8 cellular contexts compared by ENCODE assay signal in genomic region chr12:110531741-110532333, GRCh38. TPM values are rescaled to one million over a fixed set of nuclear protein-coding genes. Genes with fewer than 3 reads are reported as not detected.
DNase-seq lines count a peak whose midpoint lies in the region; ATAC-seq and TF ChIP-seq lines count a peak whose summit lies in the region.

No MANE protein-coding gene starts in this region.

- H3K9me3 ChIP-seq in adipocyte (ENCODE audit: control insufficient read depth, low read length) (no peaks in the 10 kb centered on the region), PC-9 (ENCODE audit: insufficient read depth, low read depth) (no peaks in the 10 kb centered on the region)

- H3F3A ChIP-seq in PC-9 (ENCODE audit: insufficient read depth, low read depth), result peaks cover 26% of the 10 kb centered on the region

- POLR2A ChIA-PET in PC-9 (lab: Charles Lee; ENCODE audit: unreplicated experiment), result interaction anchor here (0.6 kb wide), 2 partner anchors 50 to 427 kb away, joined by 3 read pairs; no protein-coding TSS in a partner anchor

- CTCF ChIA-PET in PC-9 (lab: Charles Lee), result no interaction called here

- intact Hi-C loops in left ventricle myocardium superior (cut with micrococcal nuclease) (no loop called here), PC-9 (cut with micrococcal nuclease; ENCODE audit: unreplicated experiment) (no loop called here)

- H3K9me2 ChIP-seq in PC-9 (ENCODE audit: insufficient read depth), result no peaks in the 10 kb centered on the region

- peaks cover 0 to 50% of the 10 kb centered on the region in 2 donors for H3K36me3 Mint-ChIP-seq in activated naive CD4-positive, alpha-beta T cell treated with anti-CD3 and anti-CD28 coated beads, Interleukin-2, amount 50 U/mL, for 72 hours

- no TSS peak for BruUV-seq in PC-9 (replicated peaks; lab: Mats Ljungman, UMichigan)

- H3K27me3 ChIP-seq in adipocyte (replicated peaks; ENCODE audit: control insufficient read depth, insufficient read depth, low read length) (no peaks in the 10 kb centered on the region), rectal smooth muscle tissue (ENCODE audit: control insufficient read depth, insufficient read depth, low read length) (no peaks in the 10 kb centered on the region), PC-9 (ENCODE audit: insufficient read depth, low read depth) (no peaks in the 10 kb centered on the region)

- H3K4me3 ChIP-seq in adipocyte (ENCODE audit: low read length) (no peak overlapping the region), rectal smooth muscle tissue (ENCODE audit: low read length) (peak overlapping the region; percentile 28), PC-9 (no peak overlapping the region)

- no peaks in the 10 kb centered on the region for H3K9me3 Mint-ChIP-seq in activated naive CD4-positive, alpha-beta T cell treated with anti-CD3 and anti-CD28 coated beads, Interleukin-2, amount 50 U/mL, for 72 hours

- no peaks in the 10 kb centered on the region for H4K20me1 ChIP-seq in PC-9 (ENCODE audit: insufficient read depth)

- peak overlapping the region; percentile 38 for H3K27ac ChIP-seq in rectal smooth muscle tissue (ENCODE audit: low read depth, low read length)
- H3K27ac ChIP-seq in PC-9, result no peak overlapping the region

- H3K27ac Mint-ChIP-seq in activated naive CD4-positive, alpha-beta T cell treated with anti-CD3 and anti-CD28 coated beads, Interleukin-2, amount 50 U/mL, for 72 hours, result peak overlapping the region in 1 of 2 donors; percentile 52

- ATAC-seq in activated naive CD4-positive, alpha-beta T cell treated with anti-CD3 and anti-CD28 coated beads, Interleukin-2, amount 50 U/mL, for 72 hours, result peak; percentile 83 to 86
- ATAC-seq in HG03039 (IDR thresholded peaks at IDR 0.05; ENCODE audit: unreplicated experiment) (peak; percentile 52), left ventricle myocardium superior (no peak)

- no peak overlapping the region for H2AFZ ChIP-seq in PC-9

- no peak for TF ChIP-seq CTCF in PC-9 (conservative IDR thresholded peaks at IDR 0.05)

- no peak overlapping the region for H3K4me2 ChIP-seq in PC-9

- no peak for DNase-seq in activated naive CD4-positive, alpha-beta T cell treated with anti-CD3 and anti-CD28 coated beads, Interleukin-2, amount 50 U/mL, for 72 hours (ENCODE audit: low spot score in 2 of 2)
- no peak for DNase-seq in activated naive CD4-positive, alpha-beta T cell treated with Interleukin-2 at 50 U/mL for 16 hours
- DNase-seq in adipocyte (ENCODE audit: low read depth) (peak; percentile 31), left ventricle myocardium superior (no peak), PC-9 (no peak)
- DNase-seq in stimulated activated CD4-positive, alpha-beta T cell treated with anti-CD3 and anti-CD28 coated beads, Interleukin-2, amount 100 ng/mL, for 48 hours, result no peak

- H3K9ac ChIP-seq in adipocyte (ENCODE audit: low read length), result no peak overlapping the region
- H3K9ac ChIP-seq in rectal smooth muscle tissue (ENCODE audit: low read length), result no peak overlapping the region

- H3K4me1 ChIP-seq in adipocyte (ENCODE audit: control insufficient read depth, insufficient read depth, low read length) (peaks cover 20% of the 10 kb centered on the region), rectal smooth muscle tissue (ENCODE audit: control insufficient read depth, insufficient read depth, low read length) (peaks cover 29% of the 10 kb centered on the region), PC-9 (replicated peaks; ENCODE audit: insufficient read depth) (peaks cover 11% of the 10 kb centered on the region; the same call in 1 of the 2 replicates)

- H3K36me3 ChIP-seq in adipocyte (ENCODE audit: control insufficient read depth, insufficient read depth, low read length, severe bottlenecking) (peaks cover 43% of the 10 kb centered on the region), rectal smooth muscle tissue (ENCODE audit: control insufficient read depth, insufficient read depth, low read length) (peaks cover 3% of the 10 kb centered on the region), PC-9 (ENCODE audit: low read depth) (0 out of 2 replicates have a peak, but pooled peaks cover 3% of the 10 kb centered on the region)

- no peaks in the 10 kb centered on the region for H3K79me2 ChIP-seq in PC-9 (ENCODE audit: low read depth)

RNA-seq across cellular contexts. Expression of gene RAD9B, which starts 29.7 kb away (rescaled TPM):
- total RNA-seq in activated naive CD4-positive, alpha-beta T cell treated with anti-CD3 and anti-CD28 coated beads, Interleukin-2, amount 50 U/mL, for 72 hours, result 1 to 10 TPM; 1.9 to 2.0 TPM
- total RNA-seq in left ventricle myocardium superior (0.62 TPM), PC-9 (2021) (1.6 and 2.3 TPM in 2 replicates)

RNA-seq across cellular contexts. Expression of gene VPS29, which starts 29.9 kb away (rescaled TPM):
- total RNA-seq in activated naive CD4-positive, alpha-beta T cell treated with anti-CD3 and anti-CD28 coated beads, Interleukin-2, amount 50 U/mL, for 72 hours, result 100 to 1,000 TPM; 113 to 122 TPM
- total RNA-seq in left ventricle myocardium superior (94.1 TPM), PC-9 (2021) (78.3 and 114 TPM in 2 replicates)

RNA-seq across cellular contexts. Expression of gene PPTC7, which starts 51.3 kb away (rescaled TPM):
- total RNA-seq in activated naive CD4-positive, alpha-beta T cell treated with anti-CD3 and anti-CD28 coated beads, Interleukin-2, amount 50 U/mL, for 72 hours, result 10 to 100 TPM; 40.4 to 46.7 TPM
- total RNA-seq in left ventricle myocardium superior (124 TPM), PC-9 (2021) (16.0 and 18.3 TPM in 2 replicates)
